1 cellular context compared by ENCODE assay signal in genomic region chr14:24403294-24404013, GRCh38.
A peak's percentile ranks its signal among the peaks of the same experiment; 100 is the strongest.
TF ChIP-seq lines count a peak whose summit lies in the region.

No MANE protein-coding gene starts in this region.

TF ChIP-seq in IMR-90, 13 proteins besides CTCF, POLR2A, EP300 and RAD21:
- TF ChIP-seq MXI1 (IDR thresholded peaks at IDR 0.05; ENCODE audit: borderline replicate concordance, low read depth, low read length) = no peak
- peak; percentile 94 for TF ChIP-seq MAFK (IDR thresholded peaks at IDR 0.05; ENCODE audit: low read depth, low read length)
- TF ChIP-seq RFX5 (IDR thresholded peaks at IDR 0.05; ENCODE audit: low read depth, low read length) = no peak
